8 cellular contexts compared by ENCODE assay signal in the genomic region with DNA sequence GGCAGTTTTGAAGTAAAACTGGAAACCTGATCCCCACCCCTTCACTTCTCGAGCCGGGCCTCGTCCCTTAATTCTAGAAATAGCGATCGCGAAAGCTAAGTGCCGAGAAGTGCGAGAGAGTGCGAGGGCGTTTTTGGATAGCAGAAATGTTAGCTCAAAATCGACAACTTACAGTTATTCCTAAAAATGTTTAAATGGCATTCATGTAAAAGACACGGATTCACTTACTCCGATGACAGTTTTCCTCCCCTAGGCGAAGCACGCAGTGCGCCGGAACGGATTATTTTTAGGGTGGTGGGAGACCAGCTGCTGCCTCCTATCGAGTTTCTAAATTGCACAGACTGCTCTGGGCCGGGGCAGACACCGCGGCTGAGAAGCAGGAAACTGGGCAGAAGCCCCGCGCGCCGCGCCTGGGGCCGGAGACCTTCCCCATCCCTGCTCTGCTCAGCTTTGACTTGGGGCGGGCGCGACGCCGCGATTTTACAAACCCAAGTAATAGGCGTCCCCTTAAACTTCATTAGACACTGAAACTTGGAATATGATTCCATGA. TPM values are rescaled to one million over a fixed set of nuclear protein-coding genes. Genes with fewer than 3 reads are reported as not detected.
DNase-seq lines count a peak whose midpoint lies in the region; ATAC-seq and TF ChIP-seq lines count a peak whose summit lies in the region.

A gene (minus strand): TSS at position 455 of the 550 bp plus-strand sequence. CDS start 4,752 bp downstream, outside the sequence.

- H3K9me3 ChIP-seq in fibroblast of lung (ENCODE audit: control insufficient read depth, insufficient read depth, low read depth, low read length): no peaks in the 10 kb centered on the region
- H3K9me3 ChIP-seq in muscle layer of colon (ENCODE audit: low read length): no peaks in the 10 kb centered on the region

- H3K27me3 ChIP-seq in fibroblast of lung (ENCODE audit: control insufficient read depth, insufficient read depth, low read length) (no peaks in the 10 kb centered on the region), muscle layer of colon (ENCODE audit: control insufficient read depth in 1 of 2, insufficient read depth in 2 of 2, low read length in 2 of 2) (no peaks in the 10 kb centered on the region)

- peak within 1 kb of the TSS; percentile 98 for H3K4me2 ChIP-seq in fibroblast of lung (ENCODE audit: extremely low read depth, insufficient read depth, low read length)

- H3K4me1 ChIP-seq in fibroblast of lung (ENCODE audit: control insufficient read depth, extremely low read depth, insufficient read depth, low read length) (peaks cover 7% of the 10 kb centered on the region), muscle layer of colon (ENCODE audit: insufficient read depth, low read length) (peaks cover 10% of the 10 kb centered on the region)

- H3K79me2 ChIP-seq in fibroblast of lung (ENCODE audit: control insufficient read depth, insufficient read depth, low read length): no peaks in the 10 kb centered on the region

- peak within 1 kb of the TSS; percentile 72 to 81 (median 78) for H3K4me3 ChIP-seq in fibroblast of lung (replicated peaks in 1 of 4; ENCODE audit: control extremely low read depth in 1 of 4, insufficient read depth in 1 of 4, low read depth in 3 of 4, low read length in 4 of 4)
- peak within 1 kb of the TSS; percentile 59 to 88 for H3K4me3 ChIP-seq in muscle layer of colon (ENCODE audit: low read depth in 1 of 2, low read length in 2 of 2)

- peak within 1 kb of the TSS; percentile 82 for H3K27ac ChIP-seq in fibroblast of lung (ENCODE audit: insufficient read depth, low read length)
- peak within 1 kb of the TSS; percentile 70 for H3K27ac ChIP-seq in muscle layer of colon (ENCODE audit: low read depth, low read length)

- H3K9ac ChIP-seq in fibroblast of lung (ENCODE audit: insufficient read depth, low read length) (peak within 1 kb of the TSS; percentile 65), muscle layer of colon (ENCODE audit: low read length) (peak within 1 kb of the TSS; percentile 92)

- DNase-seq in fibroblast of lung (ENCODE audit: low read depth in 2 of 2) (peak; percentile 38 to 48), NCI-H2107 treated with DMSO at 0.1 percent for 48 hours (lab: John Stamatoyannopoulos, UW; ENCODE audit: unreplicated experiment) (no peak), A172 (ENCODE audit: low spot score) (no peak)

- peak within 1 kb of the TSS; percentile 93 for H2AFZ ChIP-seq in fibroblast of lung (ENCODE audit: low read length)

- no peaks in the 10 kb centered on the region for H4K20me1 ChIP-seq in fibroblast of lung (ENCODE audit: control insufficient read depth, extremely low read depth, insufficient read depth, low read length)

- ATAC-seq in GM18907 (IDR thresholded peaks at IDR 0.05; ENCODE audit: unreplicated experiment): peak; percentile 56
- ATAC-seq in SK-N-SH treated with all-trans-retinoic acid at 6 μM for 48 hours: peak; percentile 68
- ATAC-seq in HG02623 (IDR thresholded peaks at IDR 0.05; ENCODE audit: unreplicated experiment): no peak
- no peak for ATAC-seq in HG02938 (IDR thresholded peaks at IDR 0.05; ENCODE audit: unreplicated experiment)

- TF ChIP-seq CTCF in fibroblast of lung (conservative IDR thresholded peaks at IDR 0.05 in 1 of 2, IDR thresholded peaks at IDR 0.05 in 1 of 2; ENCODE audit: low read depth in 1 of 2, low read length in 2 of 2): peak in 1 of 2 donors; percentile 17

- no peaks in the 10 kb centered on the region for H3K36me3 ChIP-seq in fibroblast of lung (ENCODE audit: control insufficient read depth, insufficient read depth, low read length)
- H3K36me3 ChIP-seq in muscle layer of colon (ENCODE audit: insufficient read depth, low read length): peaks cover 5% of the 10 kb centered on the region

TF ChIP-seq in SK-N-SH treated with all-trans-retinoic acid at 6 μM for 48 hours, 23 proteins besides CTCF, POLR2A, EP300 and RAD21:
- TF ChIP-seq, protein P1, sequence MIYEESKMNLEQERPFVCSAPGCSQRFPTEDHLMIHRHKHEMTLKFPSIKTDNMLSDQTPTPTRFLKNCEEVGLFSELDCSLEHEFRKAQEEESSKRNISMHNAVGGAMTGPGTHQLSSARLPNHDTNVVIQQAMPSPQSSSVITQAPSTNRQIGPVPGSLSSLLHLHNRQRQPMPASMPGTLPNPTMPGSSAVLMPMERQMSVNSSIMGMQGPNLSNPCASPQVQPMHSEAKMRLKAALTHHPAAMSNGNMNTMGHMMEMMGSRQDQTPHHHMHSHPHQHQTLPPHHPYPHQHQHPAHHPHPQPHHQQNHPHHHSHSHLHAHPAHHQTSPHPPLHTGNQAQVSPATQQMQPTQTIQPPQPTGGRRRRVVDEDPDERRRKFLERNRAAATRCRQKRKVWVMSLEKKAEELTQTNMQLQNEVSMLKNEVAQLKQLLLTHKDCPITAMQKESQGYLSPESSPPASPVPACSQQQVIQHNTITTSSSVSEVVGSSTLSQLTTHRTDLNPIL (CRISPR knock-in tag; IDR thresholded peaks at IDR 0.05; ENCODE audit: low read depth): no peak
- TF ChIP-seq ZNF70 (CRISPR knock-in tag; IDR thresholded peaks at IDR 0.05): no peak
- no peak for TF ChIP-seq ARNTL (CRISPR knock-in tag; IDR thresholded peaks at IDR 0.05; ENCODE audit: borderline replicate concordance, low read depth)
- no peak for TF ChIP-seq CSDC2 (CRISPR knock-in tag; IDR thresholded peaks at IDR 0.05)
- no peak for TF ChIP-seq SNAI2 (CRISPR knock-in tag; IDR thresholded peaks at IDR 0.05)
- TF ChIP-seq, protein P2, sequence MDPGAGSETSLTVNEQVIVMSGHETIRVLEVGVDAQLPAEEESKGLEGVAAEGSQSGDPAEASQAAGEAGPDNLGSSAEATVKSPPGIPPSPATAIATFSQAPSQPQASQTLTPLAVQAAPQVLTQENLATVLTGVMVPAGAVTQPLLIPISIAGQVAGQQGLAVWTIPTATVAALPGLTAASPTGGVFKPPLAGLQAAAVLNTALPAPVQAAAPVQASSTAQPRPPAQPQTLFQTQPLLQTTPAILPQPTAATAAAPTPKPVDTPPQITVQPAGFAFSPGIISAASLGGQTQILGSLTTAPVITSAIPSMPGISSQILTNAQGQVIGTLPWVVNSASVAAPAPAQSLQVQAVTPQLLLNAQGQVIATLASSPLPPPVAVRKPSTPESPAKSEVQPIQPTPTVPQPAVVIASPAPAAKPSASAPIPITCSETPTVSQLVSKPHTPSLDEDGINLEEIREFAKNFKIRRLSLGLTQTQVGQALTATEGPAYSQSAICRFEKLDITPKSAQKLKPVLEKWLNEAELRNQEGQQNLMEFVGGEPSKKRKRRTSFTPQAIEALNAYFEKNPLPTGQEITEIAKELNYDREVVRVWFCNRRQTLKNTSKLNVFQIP (CRISPR knock-in tag; IDR thresholded peaks at IDR 0.05; ENCODE audit: borderline replicate concordance, low read depth): no peak
- no peak for TF ChIP-seq GLIS3 (CRISPR knock-in tag; IDR thresholded peaks at IDR 0.05)
- TF ChIP-seq, protein P3, sequence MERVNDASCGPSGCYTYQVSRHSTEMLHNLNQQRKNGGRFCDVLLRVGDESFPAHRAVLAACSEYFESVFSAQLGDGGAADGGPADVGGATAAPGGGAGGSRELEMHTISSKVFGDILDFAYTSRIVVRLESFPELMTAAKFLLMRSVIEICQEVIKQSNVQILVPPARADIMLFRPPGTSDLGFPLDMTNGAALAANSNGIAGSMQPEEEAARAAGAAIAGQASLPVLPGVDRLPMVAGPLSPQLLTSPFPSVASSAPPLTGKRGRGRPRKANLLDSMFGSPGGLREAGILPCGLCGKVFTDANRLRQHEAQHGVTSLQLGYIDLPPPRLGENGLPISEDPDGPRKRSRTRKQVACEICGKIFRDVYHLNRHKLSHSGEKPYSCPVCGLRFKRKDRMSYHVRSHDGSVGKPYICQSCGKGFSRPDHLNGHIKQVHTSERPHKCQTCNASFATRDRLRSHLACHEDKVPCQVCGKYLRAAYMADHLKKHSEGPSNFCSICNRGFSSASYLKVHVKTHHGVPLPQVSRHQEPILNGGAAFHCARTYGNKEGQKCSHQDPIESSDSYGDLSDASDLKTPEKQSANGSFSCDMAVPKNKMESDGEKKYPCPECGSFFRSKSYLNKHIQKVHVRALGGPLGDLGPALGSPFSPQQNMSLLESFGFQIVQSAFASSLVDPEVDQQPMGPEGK (CRISPR knock-in tag; IDR thresholded peaks at IDR 0.05; ENCODE audit: borderline replicate concordance): no peak
- TF ChIP-seq ZFP30 (CRISPR knock-in tag; IDR thresholded peaks at IDR 0.05): no peak
- TF ChIP-seq ZC3H10 (CRISPR knock-in tag; IDR thresholded peaks at IDR 0.05): no peak
- TF ChIP-seq ZNF565 (CRISPR knock-in tag; conservative IDR thresholded peaks at IDR 0.05; ENCODE audit: low read depth): no peak
- TF ChIP-seq, protein P4, sequence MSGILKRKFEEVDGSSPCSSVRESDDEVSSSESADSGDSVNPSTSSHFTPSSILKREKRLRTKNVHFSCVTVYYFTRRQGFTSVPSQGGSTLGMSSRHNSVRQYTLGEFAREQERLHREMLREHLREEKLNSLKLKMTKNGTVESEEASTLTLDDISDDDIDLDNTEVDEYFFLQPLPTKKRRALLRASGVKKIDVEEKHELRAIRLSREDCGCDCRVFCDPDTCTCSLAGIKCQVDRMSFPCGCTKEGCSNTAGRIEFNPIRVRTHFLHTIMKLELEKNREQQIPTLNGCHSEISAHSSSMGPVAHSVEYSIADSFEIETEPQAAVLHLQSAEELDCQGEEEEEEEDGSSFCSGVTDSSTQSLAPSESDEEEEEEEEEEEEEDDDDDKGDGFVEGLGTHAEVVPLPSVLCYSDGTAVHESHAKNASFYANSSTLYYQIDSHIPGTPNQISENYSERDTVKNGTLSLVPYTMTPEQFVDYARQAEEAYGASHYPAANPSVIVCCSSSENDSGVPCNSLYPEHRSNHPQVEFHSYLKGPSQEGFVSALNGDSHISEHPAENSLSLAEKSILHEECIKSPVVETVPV (CRISPR knock-in tag; IDR thresholded peaks at IDR 0.05): no peak

RNA-seq across cellular contexts. Expression of the gene that starts here (rescaled TPM):
- 8.7 and 9.9 TPM in 2 replicates for total RNA-seq in fibroblast of lung
- polyA plus RNA-seq in fibroblast of lung: 5.9 and 31.1 TPM in 2 replicates
- polyA plus RNA-seq in fibroblast of lung (2012): 3.1 and 14.6 TPM in 2 replicates
- polyA minus RNA-seq in fibroblast of lung (ENCODE audit: low replicate concordance): 4.1 and 14.0 TPM in 2 replicates
- 0.02 and 0.17 TPM in 2 replicates for total RNA-seq in A172 (2014; rRNA removed; shearing (Covaris generic))

Comparison
In these comparisons a context has a peak if more than half of its experiments do, and no peak if none do; other contexts are left out.
1. ATAC-seq: peak in GM18907 (single experiment) and SK-N-SH treated with all-trans-retinoic acid at 6 μM for 48 hours (single experiment); none in HG02623 (single experiment) and HG02938 (single experiment).
2. DNase-seq: peak in fibroblast of lung (2 of 2); none in NCI-H2107 treated with DMSO at 0.1 percent for 48 hours (single experiment) and A172 (single experiment).